ENCODE assay signal across 8 cellular contexts in the genomic region with DNA sequence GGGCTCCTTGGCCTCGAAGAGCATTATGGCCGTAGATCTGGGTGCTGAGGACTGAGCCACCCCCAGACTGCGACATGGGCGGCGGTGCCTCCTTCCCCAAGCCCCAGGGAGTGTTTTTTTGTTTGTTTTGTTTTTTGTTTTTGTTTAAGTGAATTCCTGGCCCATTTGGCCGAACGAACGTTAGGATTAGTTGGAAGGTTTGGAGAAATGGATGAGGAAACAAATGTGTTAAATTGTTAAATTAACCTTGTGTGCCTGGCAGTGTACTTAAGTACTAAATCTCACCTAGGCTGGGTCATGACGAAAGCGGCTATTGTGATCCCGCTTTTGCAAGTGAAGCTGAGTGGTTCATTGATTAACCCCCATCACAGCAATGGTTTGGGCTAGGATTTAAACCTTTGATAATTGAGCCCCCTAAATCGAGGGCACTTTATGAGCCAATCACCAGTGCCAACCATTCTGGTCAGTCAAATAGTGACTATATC. TPM values are rescaled to one million over a fixed set of nuclear protein-coding genes. Genes with fewer than 3 reads are reported as not detected.
DNase-seq lines count a peak whose midpoint lies in the region; FAIRE-seq and TF ChIP-seq lines count a peak whose summit lies in the region.

No MANE protein-coding gene starts in this region.

- H3K36me3 Mint-ChIP-seq in activated naive CD4-positive, alpha-beta T cell treated with anti-CD3 and anti-CD28 coated beads for 36 hours (ENCODE audit: low read depth) = peaks cover 14% of the 10 kb centered on the region
- H3K36me3 Mint-ChIP-seq in activated T-helper 1 cell treated with anti-CD3 and anti-CD28 coated beads, Interleukin-12 subunit alpha, Interleukin-12 subunit beta, Interleukin-2, Interleukin-4 antibody, amounts not matched to agents 30 ng/mL and 10 ng/mL and 1 ng/mL, durations not matched to agents 14 hours and 24 hours and 36 hours (ENCODE audit: low read depth) = peaks cover 7% of the 10 kb centered on the region

- H3K9me3 ChIP-seq in tibial artery (no peaks in the 10 kb centered on the region), smooth muscle cell (replicated peaks; ENCODE audit: low read depth) (no peaks in the 10 kb centered on the region)

- no peaks in the 10 kb centered on the region for H3K79me2 ChIP-seq in smooth muscle cell (ENCODE audit: low read depth)

- CTCF ChIA-PET in activated naive CD4-positive, alpha-beta T cell treated with anti-CD3 and anti-CD28 coated beads for 36 hours (lab: Charles Lee) = interaction anchor here (1.0 kb wide), 1 partner anchor 17 kb away, joined by 3 read pairs; no protein-coding TSS in a partner anchor

- peak overlapping the region; percentile 87 for H3K27ac Mint-ChIP-seq in activated naive CD4-positive, alpha-beta T cell treated with anti-CD3 and anti-CD28 coated beads for 36 hours
- H3K27ac Mint-ChIP-seq in activated T-helper 1 cell treated with anti-CD3 and anti-CD28 coated beads, Interleukin-12 subunit alpha, Interleukin-12 subunit beta, Interleukin-2, Interleukin-4 antibody, amounts not matched to agents 30 ng/mL and 10 ng/mL and 1 ng/mL, durations not matched to agents 14 hours and 24 hours and 36 hours = peak overlapping the region; percentile 77

- no peaks in the 10 kb centered on the region for H3K27me3 Mint-ChIP-seq in activated naive CD4-positive, alpha-beta T cell treated with anti-CD3 and anti-CD28 coated beads for 36 hours (ENCODE audit: low read depth)
- no peaks in the 10 kb centered on the region for H3K27me3 Mint-ChIP-seq in activated T-helper 1 cell treated with anti-CD3 and anti-CD28 coated beads, Interleukin-12 subunit alpha, Interleukin-12 subunit beta, Interleukin-2, Interleukin-4 antibody, amounts not matched to agents 30 ng/mL and 10 ng/mL and 1 ng/mL, durations not matched to agents 14 hours and 24 hours and 36 hours (ENCODE audit: insufficient read depth)

- no peak for DNase-seq in activated naive CD4-positive, alpha-beta T cell treated with anti-CD3 and anti-CD28 coated beads for 36 hours
- DNase-seq in activated naive CD4-positive, alpha-beta T cell (lab: John Stamatoyannopoulos, UW) = no peak
- no peak for DNase-seq in activated T-helper 1 cell treated with anti-CD3 and anti-CD28 coated beads, Interleukin-12 subunit alpha, Interleukin-12 subunit beta, Interleukin-2, Interleukin-4 antibody, amounts not matched to agents 30 ng/mL and 10 ng/mL and 1 ng/mL, durations not matched to agents 14 hours and 24 hours and 36 hours (ENCODE audit: low spot score)
- no peak for DNase-seq in tibial artery
- DNase-seq in smooth muscle cell (lab: John Stamatoyannopoulos, UW; ENCODE audit: unreplicated experiment) = no peak
- no peak for DNase-seq in RCC 7860 (ENCODE audit: low spot score)
- DNase-seq in T1000 (lab: John Stamatoyannopoulos, UW) = no peak

- no peak for TF ChIP-seq CTCF in tibial artery (IDR thresholded peaks at IDR 0.05)
- TF ChIP-seq CTCF in smooth muscle cell (IDR thresholded peaks at IDR 0.05; ENCODE audit: borderline replicate concordance, insufficient read depth, poor library complexity, severe bottlenecking) = no peak

- no peaks in the 10 kb centered on the region for H4K20me1 ChIP-seq in smooth muscle cell (ENCODE audit: low read depth)

- H3K4me3 ChIP-seq in tibial artery = peak overlapping the region; percentile 73 to 81
- H3K4me3 ChIP-seq in smooth muscle cell = no peak overlapping the region

- WGBS in smooth muscle cell (ENCODE audit: low lambda C conversion rate) = 87% methylated on average over 12 of the region's 12 CpGs

- FAIRE-seq in RCC 7860 (lab: Jason Lieb, UNC) = no peak

- peaks cover 12 to 22% (median 17%) of the 10 kb centered on the region in 3 donors for H3K36me3 ChIP-seq in tibial artery
- no peaks in the 10 kb centered on the region for H3K36me3 ChIP-seq in smooth muscle cell (ENCODE audit: low read depth)

- H3K4me3 Mint-ChIP-seq in activated naive CD4-positive, alpha-beta T cell treated with anti-CD3 and anti-CD28 coated beads for 36 hours = peak overlapping the region; percentile 97
- H3K4me3 Mint-ChIP-seq in activated T-helper 1 cell treated with anti-CD3 and anti-CD28 coated beads, Interleukin-12 subunit alpha, Interleukin-12 subunit beta, Interleukin-2, Interleukin-4 antibody, amounts not matched to agents 30 ng/mL and 10 ng/mL and 1 ng/mL, durations not matched to agents 14 hours and 24 hours and 36 hours = peak overlapping the region; percentile 92

- no peak overlapping the region for H3K4me2 ChIP-seq in smooth muscle cell

- H3K27ac ChIP-seq in layer of hippocampus (ENCODE audit: low read depth, low read length) (peak overlapping the region; percentile 48), tibial artery (peak overlapping the region; percentile 79 to 94), smooth muscle cell (ENCODE audit: low read depth) (no peak overlapping the region)

- H3K9ac ChIP-seq in smooth muscle cell (ENCODE audit: low read depth) = no peak overlapping the region

- peaks cover 4% of the 10 kb centered on the region for H3F3A ChIP-seq in smooth muscle cell (ENCODE audit: low read depth)

- H3K27me3 ChIP-seq in layer of hippocampus (ENCODE audit: control insufficient read depth, insufficient read depth, low read length) (no peaks in the 10 kb centered on the region), tibial artery (no peaks in the 10 kb centered on the region), smooth muscle cell (ENCODE audit: low read depth) (no peaks in the 10 kb centered on the region)

- intact Hi-C loops in activated naive CD4-positive, alpha-beta T cell treated with anti-CD3 and anti-CD28 coated beads for 36 hours (cut with micrococcal nuclease) = no loop called here
- intact Hi-C loops in activated T-helper 1 cell treated with anti-CD3 and anti-CD28 coated beads, Interleukin-12 subunit alpha, Interleukin-12 subunit beta, Interleukin-2, Interleukin-4 antibody, amounts not matched to agents 30 ng/mL and 10 ng/mL and 1 ng/mL, durations not matched to agents 14 hours and 24 hours and 36 hours (cut with micrococcal nuclease) = no loop called here
- intact Hi-C loops in tibial artery (cut with DNase I; ENCODE audit: low total_unique reads) = no loop called here

- H3K4me1 ChIP-seq in tibial artery (peaks cover 0 to 20% (median 8%) of the 10 kb centered on the region in 4 donors), smooth muscle cell (ENCODE audit: low read depth) (no peaks in the 10 kb centered on the region)

- H2AFZ ChIP-seq in smooth muscle cell (ENCODE audit: low read depth) = no peak overlapping the region

- H3K9me3 Mint-ChIP-seq in activated naive CD4-positive, alpha-beta T cell treated with anti-CD3 and anti-CD28 coated beads for 36 hours = no peaks in the 10 kb centered on the region
- H3K9me3 Mint-ChIP-seq in activated T-helper 1 cell treated with anti-CD3 and anti-CD28 coated beads, Interleukin-12 subunit alpha, Interleukin-12 subunit beta, Interleukin-2, Interleukin-4 antibody, amounts not matched to agents 30 ng/mL and 10 ng/mL and 1 ng/mL, durations not matched to agents 14 hours and 24 hours and 36 hours = no peaks in the 10 kb centered on the region

- H3K4me1 Mint-ChIP-seq in activated naive CD4-positive, alpha-beta T cell treated with anti-CD3 and anti-CD28 coated beads for 36 hours (ENCODE audit: low read depth) = peaks cover 15% of the 10 kb centered on the region
- peaks cover 17% of the 10 kb centered on the region for H3K4me1 Mint-ChIP-seq in activated T-helper 1 cell treated with anti-CD3 and anti-CD28 coated beads, Interleukin-12 subunit alpha, Interleukin-12 subunit beta, Interleukin-2, Interleukin-4 antibody, amounts not matched to agents 30 ng/mL and 10 ng/mL and 1 ng/mL, durations not matched to agents 14 hours and 24 hours and 36 hours (ENCODE audit: low read depth)

RNA-seq across cellular contexts. Expression of gene HNRNPK, which starts 22.9 kb away (rescaled TPM):
- total RNA-seq in activated naive CD4-positive, alpha-beta T cell treated with anti-CD3 and anti-CD28 coated beads for 36 hours = 100 to 1,000 TPM; 679 to 704 TPM
- total RNA-seq in activated T-helper 1 cell treated with anti-CD3 and anti-CD28 coated beads, Interleukin-12 subunit alpha, Interleukin-12 subunit beta, Interleukin-2, Interleukin-4 antibody, amounts not matched to agents 30 ng/mL and 10 ng/mL and 1 ng/mL, durations not matched to agents 14 hours and 24 hours and 36 hours = 861 and 865 TPM in 2 replicates
- total RNA-seq in smooth muscle cell = 532 and 584 TPM in 2 replicates
- 468 and 469 TPM in 2 replicates for polyA plus RNA-seq in smooth muscle cell

RNA-seq across cellular contexts. Expression of gene RMI1, which starts 23.5 kb away (rescaled TPM):
- total RNA-seq in activated naive CD4-positive, alpha-beta T cell treated with anti-CD3 and anti-CD28 coated beads for 36 hours = 10 to 100 TPM; 19.2 to 19.3 TPM
- total RNA-seq in activated T-helper 1 cell treated with anti-CD3 and anti-CD28 coated beads, Interleukin-12 subunit alpha, Interleukin-12 subunit beta, Interleukin-2, Interleukin-4 antibody, amounts not matched to agents 30 ng/mL and 10 ng/mL and 1 ng/mL, durations not matched to agents 14 hours and 24 hours and 36 hours = 25.6 and 27.4 TPM in 2 replicates
- 8.3 and 11.1 TPM in 2 replicates for total RNA-seq in smooth muscle cell
- polyA plus RNA-seq in smooth muscle cell = 3.2 and 3.6 TPM in 2 replicates

RNA-seq across cellular contexts. Expression of gene KIF27, which starts 35.8 kb away (rescaled TPM):
- 1 to 10 TPM; 2.7 to 3.8 TPM for total RNA-seq in activated naive CD4-positive, alpha-beta T cell treated with anti-CD3 and anti-CD28 coated beads for 36 hours
- total RNA-seq in activated T-helper 1 cell treated with anti-CD3 and anti-CD28 coated beads, Interleukin-12 subunit alpha, Interleukin-12 subunit beta, Interleukin-2, Interleukin-4 antibody, amounts not matched to agents 30 ng/mL and 10 ng/mL and 1 ng/mL, durations not matched to agents 14 hours and 24 hours and 36 hours = 2.9 TPM in 2 replicates
- total RNA-seq in smooth muscle cell = 3.3 and 11.0 TPM in 2 replicates
- polyA plus RNA-seq in smooth muscle cell = 1.9 and 4.4 TPM in 2 replicates
